2 cellular contexts compared by ENCODE assay signal in the genomic region with DNA sequence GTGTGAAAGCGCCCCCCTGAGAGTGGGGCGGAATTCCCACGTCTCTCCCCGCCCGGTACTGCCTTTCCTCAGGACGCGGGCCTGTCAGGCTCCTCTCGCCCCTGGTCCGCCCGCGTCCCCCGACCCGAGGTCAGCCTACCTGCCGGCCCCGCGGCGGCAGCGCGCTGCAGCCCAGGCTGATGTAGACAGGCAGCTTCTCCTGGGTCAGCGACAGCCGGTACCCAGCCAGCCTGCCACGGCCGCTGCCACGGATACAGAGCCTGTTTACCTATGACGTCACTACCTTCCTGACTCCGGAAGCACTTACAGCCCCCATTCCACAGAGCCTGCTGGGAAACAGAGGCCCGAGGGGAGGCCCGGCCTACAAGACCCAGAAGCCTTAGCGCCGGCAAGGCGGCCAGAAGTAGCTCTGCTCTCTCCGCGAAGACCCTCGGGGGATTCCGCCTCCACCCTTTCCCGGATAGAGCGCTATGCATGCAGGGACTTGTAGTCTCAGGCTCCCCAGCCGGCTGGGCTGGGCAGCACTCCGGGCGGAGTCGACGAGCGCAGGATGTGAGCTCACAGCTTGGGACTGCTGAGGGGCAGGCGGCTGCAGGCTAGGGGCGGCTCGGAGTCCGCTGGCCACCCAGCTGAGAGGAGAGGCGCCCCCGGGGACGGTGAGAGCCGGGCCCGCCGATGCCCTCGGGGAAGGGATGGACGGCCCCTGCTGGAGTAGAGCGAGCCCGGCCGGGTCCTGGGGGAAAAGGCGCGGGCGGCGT.
TF ChIP-seq lines count a peak whose summit lies in the region.

A gene with protein sequence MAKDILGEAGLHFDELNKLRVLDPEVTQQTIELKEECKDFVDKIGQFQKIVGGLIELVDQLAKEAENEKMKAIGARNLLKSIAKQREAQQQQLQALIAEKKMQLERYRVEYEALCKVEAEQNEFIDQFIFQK (minus strand): TSS at position 272 of the 758 bp plus-strand sequence. CDS start 3,487 bp downstream, outside the sequence.
A gene with protein sequence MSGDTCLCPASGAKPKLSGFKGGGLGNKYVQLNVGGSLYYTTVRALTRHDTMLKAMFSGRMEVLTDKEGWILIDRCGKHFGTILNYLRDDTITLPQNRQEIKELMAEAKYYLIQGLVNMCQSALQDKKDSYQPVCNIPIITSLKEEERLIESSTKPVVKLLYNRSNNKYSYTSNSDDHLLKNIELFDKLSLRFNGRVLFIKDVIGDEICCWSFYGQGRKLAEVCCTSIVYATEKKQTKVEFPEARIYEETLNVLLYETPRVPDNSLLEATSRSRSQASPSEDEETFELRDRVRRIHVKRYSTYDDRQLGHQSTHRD (plus strand): TSS at position 561 of the 758 bp plus-strand sequence. CDS start 3,761 bp downstream, outside the sequence.

TF ChIP-seq in IMR-90, 13 proteins besides CTCF, POLR2A, EP300 and RAD21:
- TF ChIP-seq SMC3 (IDR thresholded peaks at IDR 0.05; ENCODE audit: low read depth, low read length) (no peak), MAFK (IDR thresholded peaks at IDR 0.05; ENCODE audit: low read depth, low read length) (no peak; the same call in 1 of the 2 replicates), CEBPB (IDR thresholded peaks at IDR 0.05; ENCODE audit: low read depth, low read length) (no peak), MAZ (IDR thresholded peaks at IDR 0.05; ENCODE audit: borderline replicate concordance, low read depth, low read length) (peak; percentile 87), CHD1 (IDR thresholded peaks at IDR 0.05; ENCODE audit: low read depth, low read length) (peak; percentile 44; the same call in 1 of the 2 replicates), MXI1 (IDR thresholded peaks at IDR 0.05; ENCODE audit: borderline replicate concordance, low read depth, low read length) (peak; percentile 28; the same call in 1 of the 2 replicates), NFE2L2 (IDR thresholded peaks at IDR 0.05; ENCODE audit: low read depth, low read length) (peak; percentile 36; the same call in 1 of the 2 replicates), RFX5 (IDR thresholded peaks at IDR 0.05; ENCODE audit: low read depth, low read length) (no peak), RCOR1 (IDR thresholded peaks at IDR 0.05; ENCODE audit: insufficient replicate concordance, low read length) (peak; percentile 42), FOS (IDR thresholded peaks at IDR 0.05; ENCODE audit: low read depth, low read length) (peak; percentile 59), BHLHE40 (IDR thresholded peaks at IDR 0.05; ENCODE audit: low read depth, low read length) (no peak)
- TF ChIP-seq, protein P1, sequence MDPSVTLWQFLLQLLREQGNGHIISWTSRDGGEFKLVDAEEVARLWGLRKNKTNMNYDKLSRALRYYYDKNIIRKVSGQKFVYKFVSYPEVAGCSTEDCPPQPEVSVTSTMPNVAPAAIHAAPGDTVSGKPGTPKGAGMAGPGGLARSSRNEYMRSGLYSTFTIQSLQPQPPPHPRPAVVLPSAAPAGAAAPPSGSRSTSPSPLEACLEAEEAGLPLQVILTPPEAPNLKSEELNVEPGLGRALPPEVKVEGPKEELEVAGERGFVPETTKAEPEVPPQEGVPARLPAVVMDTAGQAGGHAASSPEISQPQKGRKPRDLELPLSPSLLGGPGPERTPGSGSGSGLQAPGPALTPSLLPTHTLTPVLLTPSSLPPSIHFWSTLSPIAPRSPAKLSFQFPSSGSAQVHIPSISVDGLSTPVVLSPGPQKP (IDR thresholded peaks at IDR 0.05; ENCODE audit: borderline replicate concordance, low read depth, low read length): no peak
- TF ChIP-seq, protein P2, sequence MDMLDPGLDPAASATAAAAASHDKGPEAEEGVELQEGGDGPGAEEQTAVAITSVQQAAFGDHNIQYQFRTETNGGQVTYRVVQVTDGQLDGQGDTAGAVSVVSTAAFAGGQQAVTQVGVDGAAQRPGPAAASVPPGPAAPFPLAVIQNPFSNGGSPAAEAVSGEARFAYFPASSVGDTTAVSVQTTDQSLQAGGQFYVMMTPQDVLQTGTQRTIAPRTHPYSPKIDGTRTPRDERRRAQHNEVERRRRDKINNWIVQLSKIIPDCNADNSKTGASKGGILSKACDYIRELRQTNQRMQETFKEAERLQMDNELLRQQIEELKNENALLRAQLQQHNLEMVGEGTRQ (IDR thresholded peaks at IDR 0.05; ENCODE audit: low read depth, low read length): no peak
TF ChIP-seq in IMR-90: peak in this region for 6.

TF ChIP-seq in endothelial cell of umbilical vein, 7 proteins besides CTCF, POLR2A, EP300 and RAD21:
- TF ChIP-seq FOS (IDR thresholded peaks at IDR 0.05; ENCODE audit: borderline replicate concordance, insufficient read depth, low read length) (peak; percentile 16), EZH2 (IDR thresholded peaks at IDR 0.05; ENCODE audit: borderline replicate concordance, low read depth, low read length, severe bottlenecking) (no peak), JUN (IDR thresholded peaks at IDR 0.05; ENCODE audit: borderline replicate concordance, insufficient read depth, insufficient read length, low read depth) (peak; percentile 94), POLR2AphosphoS5 (IDR thresholded peaks at IDR 0.05; ENCODE audit: insufficient read depth, low read depth, low read length) (peak; percentile 64)
- TF ChIP-seq, protein P3, sequence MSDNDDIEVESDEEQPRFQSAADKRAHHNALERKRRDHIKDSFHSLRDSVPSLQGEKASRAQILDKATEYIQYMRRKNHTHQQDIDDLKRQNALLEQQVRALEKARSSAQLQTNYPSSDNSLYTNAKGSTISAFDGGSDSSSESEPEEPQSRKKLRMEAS (IDR thresholded peaks at IDR 0.05; ENCODE audit: insufficient read depth, insufficient read length): no peak
